In the genomic region with DNA sequence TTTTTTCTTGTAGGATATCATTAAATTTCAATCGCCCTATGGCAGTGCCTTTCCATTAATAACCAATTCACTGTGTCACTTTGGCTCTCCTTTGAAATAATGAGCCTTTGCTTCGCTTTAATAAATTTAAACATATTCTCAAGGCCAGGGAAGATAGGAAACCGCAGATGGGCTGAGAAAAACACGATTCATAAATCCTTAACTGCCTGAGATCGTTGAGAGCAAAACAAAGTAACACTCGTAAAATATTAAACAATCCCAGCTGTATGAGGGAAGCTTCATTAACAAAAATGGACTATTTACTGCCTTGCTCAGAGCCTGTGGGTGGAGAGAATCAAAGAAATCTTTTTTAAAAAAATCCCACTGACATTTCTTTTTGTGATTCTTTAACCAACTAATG, we compare ENCODE assay signal across 17 cellular contexts.
DNase-seq lines count a peak whose midpoint lies in the region; ATAC-seq and TF ChIP-seq lines count a peak whose summit lies in the region.
"Had no signal": no experiment of that assay in that cellular context is flagged by ENCODE, and none has a peak within 500 bp of the region (broad histone marks: within the 10 kb centered on the region; RNA-seq: fewer than 3 reads in every experiment).

No MANE protein-coding gene starts in this region.

- no peak overlapping the region for H2BK120ac ChIP-seq in IMR-90 (ENCODE audit: low read depth, low read length)

- no peaks in the 10 kb centered on the region for H4K20me1 ChIP-seq in IMR-90 (ENCODE audit: insufficient read depth, low read length)

- no peak overlapping the region for H3K56ac ChIP-seq in IMR-90 (ENCODE audit: extremely low read depth, insufficient read depth, low read length)

- intact Hi-C loops in IMR-90 (cut with micrococcal nuclease) (no loop called here), body of pancreas (cut with DNase I) (no loop called here)

- ATAC-seq in IMR-90 (ENCODE audit: low read depth), result peak; percentile 21; the same call in 1 of the 2 replicates
- ATAC-seq in body of pancreas, result no peak
- no peak for ATAC-seq in GM18861 (IDR thresholded peaks at IDR 0.05; ENCODE audit: unreplicated experiment)
- ATAC-seq: left lobe of liver had no signal

- no TSS peak for BruUV-seq in IMR-90 (replicated peaks; lab: Mats Ljungman, UMichigan)

- H4K8ac ChIP-seq in IMR-90 (ENCODE audit: low read depth in 2 of 2, low read length in 2 of 2), result no peak overlapping the region

- TF ChIP-seq CTCF in IMR-90 (conservative IDR thresholded peaks at IDR 0.05; ENCODE audit: low read depth, low read length) (no peak), endodermal cell (conservative IDR thresholded peaks at IDR 0.05) (no peak), nephron (IDR thresholded peaks at IDR 0.05; ENCODE audit: unreplicated experiment in 3 of 3) (no peak), body of pancreas (IDR thresholded peaks at IDR 0.05) (no peak)

- no peak overlapping the region for H4K5ac ChIP-seq in IMR-90 (ENCODE audit: low read depth, low read length)

- no peaks in the 10 kb centered on the region; the same call in 1 of the 2 replicates for H3K4me1 ChIP-seq in IMR-90 (ENCODE audit: control insufficient read depth, insufficient read depth, low read length)
- H3K4me1 ChIP-seq in endodermal cell (ENCODE audit: control insufficient read depth, insufficient read depth, low read length), result no peaks in the 10 kb centered on the region
- peaks cover 4% of the 10 kb centered on the region for H3K4me1 ChIP-seq in body of pancreas
- H3K4me1 ChIP-seq: esophagus squamous epithelium had no signal

- in situ Hi-C loops in IMR-90 (cut with MboI; ENCODE audit: low sequenced_read_pairs), result no loop called here

- no peaks in the 10 kb centered on the region for H3K36me3 Mint-ChIP-seq in endodermal cell (ENCODE audit: low read depth)
- peaks cover 31% of the 10 kb centered on the region for H3K36me3 Mint-ChIP-seq in nephron (ENCODE audit: low read depth)
- no peaks in the 10 kb centered on the region for H3K36me3 Mint-ChIP-seq in activated CD4-positive, alpha-beta T cell treated with anti-CD3 and anti-CD28 coated beads, Interleukin-2, amount 10 ng/mL, durations not matched to agents 7 days and 5 days (ENCODE audit: low read depth)
- H3K36me3 Mint-ChIP-seq: CD4-positive, alpha-beta memory T cell had no signal

- TF ChIP-seq RAD21 in IMR-90 (IDR thresholded peaks at IDR 0.05; ENCODE audit: low read length), result no peak

- H3K9me3 ChIP-seq in IMR-90 (ENCODE audit: control insufficient read depth, insufficient read depth, low read length), result no peaks in the 10 kb centered on the region
- H3K9me3 ChIP-seq in endodermal cell (ENCODE audit: control insufficient read depth, low read length), result no peaks in the 10 kb centered on the region
- no peaks in the 10 kb centered on the region for H3K9me3 ChIP-seq in body of pancreas
- H3K9me3 ChIP-seq: esophagus squamous epithelium had no signal

- H3K23ac ChIP-seq in IMR-90 (ENCODE audit: low read depth, low read length), result no peak overlapping the region

- peak overlapping the region; percentile 51; the same call in 1 of the 2 replicates for H3K4me2 ChIP-seq in IMR-90 (ENCODE audit: low read depth, low read length)

- no peak overlapping the region for H2BK5ac ChIP-seq in IMR-90 (ENCODE audit: low read depth, low read length, poor library complexity, severe bottlenecking)

- H2AK9ac ChIP-seq in IMR-90 (replicated peaks; ENCODE audit: low read depth, low read length, poor library complexity), result no peak overlapping the region

- dilution Hi-C loops in IMR-90 (cut with HindIII; ENCODE audit: low sequenced_read_pairs, unreplicated experiment), result no loop called here

- POLR2A ChIA-PET in IMR-90 (lab: Charles Lee; ENCODE audit: unreplicated experiment), result no interaction called here
- POLR2A ChIA-PET in activated CD4-positive, alpha-beta T cell treated with anti-CD3 and anti-CD28 coated beads, Interleukin-2, amount 10 ng/mL, durations not matched to agents 7 days and 5 days (lab: Charles Lee), result no interaction called here

- CTCF ChIA-PET in IMR-90 (lab: Yijun Ruan, JAX), result interaction anchor here (0.5 kb wide), 1 partner anchor 232 kb away, joined by 10 read pairs; no protein-coding TSS in a partner anchor
- CTCF ChIA-PET in activated CD4-positive, alpha-beta T cell treated with anti-CD3 and anti-CD28 coated beads, Interleukin-2, amount 10 ng/mL, durations not matched to agents 7 days and 5 days (lab: Charles Lee), result no interaction called here

- WGBS in IMR-90 (ENCODE audit: extremely low coverage in 2 of 2, insufficient read length in 1 of 2), 2 experiments, result no CpG with 5 or more reads among the region's 6 CpGs
- 88 to 90% methylated on average over 3 to 6 of the region's 6 CpGs for WGBS in endodermal cell (ENCODE audit: insufficient coverage in 1 of 2, insufficient read length in 1 of 2), 2 experiments
- WGBS in body of pancreas, 2 donors, result 27 to 34% methylated on average over 6 of the region's 6 CpGs

- H3K27me3 ChIP-seq in IMR-90 (ENCODE audit: control insufficient read depth, insufficient read depth, low read length) (no peaks in the 10 kb centered on the region), endodermal cell (ENCODE audit: control insufficient read depth, insufficient read depth, low read length, poor library complexity, severe bottlenecking) (no peaks in the 10 kb centered on the region), body of pancreas (no peaks in the 10 kb centered on the region)
- H3K27me3 ChIP-seq: esophagus squamous epithelium had no signal

- TF ChIP-seq POLR2A in IMR-90 (IDR thresholded peaks at IDR 0.05; ENCODE audit: low read depth, low read length), result no peak
- TF ChIP-seq POLR2A in body of pancreas (IDR thresholded peaks at IDR 0.05), result no peak

- H3K36me3 ChIP-seq in IMR-90 (ENCODE audit: control insufficient read depth, insufficient read depth, low read length), result no peaks in the 10 kb centered on the region
- H3K36me3 ChIP-seq in endodermal cell (ENCODE audit: control insufficient read depth, insufficient read depth, low read length), result no peaks in the 10 kb centered on the region
- no peaks in the 10 kb centered on the region for H3K36me3 ChIP-seq in body of pancreas (replicated peaks in 1 of 2; ENCODE audit: insufficient read depth in 1 of 2, low read depth in 2 of 2)
- H3K36me3 ChIP-seq: esophagus squamous epithelium had no signal

- no peak overlapping the region for H3K4ac ChIP-seq in IMR-90 (ENCODE audit: low read depth, low read length)

- H4K91ac ChIP-seq in IMR-90 (ENCODE audit: insufficient read depth, low read depth, low read length), result no peak overlapping the region

- DNase-seq in DMS 273 treated with DMSO at 0.1 percent for 48 hours (lab: John Stamatoyannopoulos, UW), result peak; percentile 93
- DNase-seq in IMR-90, result no peak
- no peak for DNase-seq in endodermal cell
- no peak for DNase-seq in activated CD4-positive, alpha-beta T cell treated with anti-CD3 and anti-CD28 coated beads, Interleukin-2, amount 10 ng/mL, durations not matched to agents 7 days and 5 days
- no peak for DNase-seq in body of pancreas
- DNase-seq: activated CD4-positive, alpha-beta memory T cell treated with anti-CD3 and anti-CD28 coated beads, Interleukin-2, amount 10 ng/mL, durations not matched to agents 7 days and 5 days; activated effector memory CD4-positive, alpha-beta T cell treated with Interleukin-2 at 50 U/mL for 16 hours; CD4-positive, alpha-beta memory T cell; effector CD4-positive, alpha-beta T cell; esophagus squamous epithelium; NCI-H2081 treated with DMSO at 0.1 percent for 48 hours; NCI-H774; substantia nigra had no signal

- H3K27ac ChIP-seq in IMR-90 (ENCODE audit: insufficient read depth, low read length) (no peak overlapping the region), endodermal cell (ENCODE audit: low read depth, low read length) (peak overlapping the region; percentile 41), body of pancreas (no peak overlapping the region)
- H3K27ac ChIP-seq: esophagus squamous epithelium had no signal

- H2BK20ac ChIP-seq in IMR-90 (ENCODE audit: low read depth, low read length), result no peak overlapping the region

- H3K79me1 ChIP-seq in IMR-90 (ENCODE audit: low read depth in 1 of 2, low read length in 2 of 2), result no peaks in the 10 kb centered on the region

- H3K9me1 ChIP-seq in IMR-90 (ENCODE audit: insufficient read depth, low read length), result no peaks in the 10 kb centered on the region

- no peak overlapping the region for H2AK5ac ChIP-seq in IMR-90 (ENCODE audit: low read depth, low read length)

- no peak overlapping the region for H3K14ac ChIP-seq in IMR-90 (replicated peaks; ENCODE audit: low read depth, low read length)

- H3K4me3 ChIP-seq in IMR-90 (ENCODE audit: insufficient read depth, low read depth, low read length) (no peak overlapping the region), endodermal cell (ENCODE audit: low read length) (no peak overlapping the region), body of pancreas (no peak overlapping the region)
- H3K4me3 ChIP-seq: esophagus squamous epithelium had no signal

- H2AFZ ChIP-seq in IMR-90 (replicated peaks; ENCODE audit: low read length, poor library complexity), result no peak overlapping the region

- no peak overlapping the region for H3K4me3 Mint-ChIP-seq in endodermal cell
- H3K4me3 Mint-ChIP-seq in nephron, result peak overlapping the region; percentile 5 to 55 (median 35)
- no peak overlapping the region for H3K4me3 Mint-ChIP-seq in activated CD4-positive, alpha-beta T cell treated with anti-CD3 and anti-CD28 coated beads, Interleukin-2, amount 10 ng/mL, durations not matched to agents 7 days and 5 days
- H3K4me3 Mint-ChIP-seq: activated CD4-positive, alpha-beta memory T cell treated with anti-CD3 and anti-CD28 coated beads, Interleukin-2, amount 10 ng/mL, durations not matched to agents 7 days and 5 days; CD4-positive, alpha-beta memory T cell; neural crest cell had no signal

- H2BK15ac ChIP-seq in IMR-90 (ENCODE audit: low read depth, low read length), result no peak overlapping the region

- H3K4me1 Mint-ChIP-seq in endodermal cell (no peaks in the 10 kb centered on the region), nephron (peaks cover 16% of the 10 kb centered on the region)
- H3K4me1 Mint-ChIP-seq in activated CD4-positive, alpha-beta T cell treated with anti-CD3 and anti-CD28 coated beads, Interleukin-2, amount 10 ng/mL, durations not matched to agents 7 days and 5 days, result no peaks in the 10 kb centered on the region
- H3K4me1 Mint-ChIP-seq: activated CD4-positive, alpha-beta memory T cell treated with anti-CD3 and anti-CD28 coated beads, Interleukin-2, amount 10 ng/mL, durations not matched to agents 7 days and 5 days; CD4-positive, alpha-beta memory T cell had no signal

- no peaks in the 10 kb centered on the region for H3K27me3 Mint-ChIP-seq in endodermal cell (ENCODE audit: insufficient read depth)
- H3K27me3 Mint-ChIP-seq in nephron (ENCODE audit: low read depth), result no peaks in the 10 kb centered on the region
- no peaks in the 10 kb centered on the region for H3K27me3 Mint-ChIP-seq in activated CD4-positive, alpha-beta T cell treated with anti-CD3 and anti-CD28 coated beads, Interleukin-2, amount 10 ng/mL, durations not matched to agents 7 days and 5 days
- H3K27me3 Mint-ChIP-seq: activated CD4-positive, alpha-beta memory T cell treated with anti-CD3 and anti-CD28 coated beads, Interleukin-2, amount 10 ng/mL, durations not matched to agents 7 days and 5 days; CD4-positive, alpha-beta memory T cell had no signal

- no peaks in the 10 kb centered on the region for H3K9me3 Mint-ChIP-seq in endodermal cell
- no peaks in the 10 kb centered on the region for H3K9me3 Mint-ChIP-seq in nephron
- peaks cover 3% of the 10 kb centered on the region for H3K9me3 Mint-ChIP-seq in activated CD4-positive, alpha-beta T cell treated with anti-CD3 and anti-CD28 coated beads, Interleukin-2, amount 10 ng/mL, durations not matched to agents 7 days and 5 days
- H3K9me3 Mint-ChIP-seq: activated CD4-positive, alpha-beta memory T cell treated with anti-CD3 and anti-CD28 coated beads, Interleukin-2, amount 10 ng/mL, durations not matched to agents 7 days and 5 days had no signal

- no peak overlapping the region for H3K18ac ChIP-seq in IMR-90 (ENCODE audit: low read depth, low read length)

- H3K27ac Mint-ChIP-seq in endodermal cell (no peak overlapping the region), nephron (peak overlapping the region; percentile 61 to 84 (median 73))
- no peak overlapping the region for H3K27ac Mint-ChIP-seq in activated CD4-positive, alpha-beta T cell treated with anti-CD3 and anti-CD28 coated beads, Interleukin-2, amount 10 ng/mL, durations not matched to agents 7 days and 5 days
- H3K27ac Mint-ChIP-seq: activated CD4-positive, alpha-beta memory T cell treated with anti-CD3 and anti-CD28 coated beads, Interleukin-2, amount 10 ng/mL, durations not matched to agents 7 days and 5 days; CD4-positive, alpha-beta memory T cell had no signal

- H3K9ac ChIP-seq in IMR-90 (ENCODE audit: low read depth, low read length), result no peak overlapping the region
- H3K9ac ChIP-seq in endodermal cell (ENCODE audit: extremely low read depth, low read length, poor library complexity, severe bottlenecking), result no peak overlapping the region

Comparison
In these comparisons a context has a peak if more than half of its experiments do, and no peak if none do; other contexts are left out.
1. H3K27ac Mint-ChIP-seq: peak in nephron (3 of 3); none in endodermal cell (single experiment) and activated CD4-positive, alpha-beta T cell treated with anti-CD3 and anti-CD28 coated beads, Interleukin-2, amount 10 ng/mL, durations not matched to agents 7 days and 5 days (single experiment).
2. H3K4me3 Mint-ChIP-seq: peak in nephron (3 of 3); none in endodermal cell (single experiment) and activated CD4-positive, alpha-beta T cell treated with anti-CD3 and anti-CD28 coated beads, Interleukin-2, amount 10 ng/mL, durations not matched to agents 7 days and 5 days (single experiment).